Comparison of ENCODE assay signal across 19 cellular contexts in the genomic region with DNA sequence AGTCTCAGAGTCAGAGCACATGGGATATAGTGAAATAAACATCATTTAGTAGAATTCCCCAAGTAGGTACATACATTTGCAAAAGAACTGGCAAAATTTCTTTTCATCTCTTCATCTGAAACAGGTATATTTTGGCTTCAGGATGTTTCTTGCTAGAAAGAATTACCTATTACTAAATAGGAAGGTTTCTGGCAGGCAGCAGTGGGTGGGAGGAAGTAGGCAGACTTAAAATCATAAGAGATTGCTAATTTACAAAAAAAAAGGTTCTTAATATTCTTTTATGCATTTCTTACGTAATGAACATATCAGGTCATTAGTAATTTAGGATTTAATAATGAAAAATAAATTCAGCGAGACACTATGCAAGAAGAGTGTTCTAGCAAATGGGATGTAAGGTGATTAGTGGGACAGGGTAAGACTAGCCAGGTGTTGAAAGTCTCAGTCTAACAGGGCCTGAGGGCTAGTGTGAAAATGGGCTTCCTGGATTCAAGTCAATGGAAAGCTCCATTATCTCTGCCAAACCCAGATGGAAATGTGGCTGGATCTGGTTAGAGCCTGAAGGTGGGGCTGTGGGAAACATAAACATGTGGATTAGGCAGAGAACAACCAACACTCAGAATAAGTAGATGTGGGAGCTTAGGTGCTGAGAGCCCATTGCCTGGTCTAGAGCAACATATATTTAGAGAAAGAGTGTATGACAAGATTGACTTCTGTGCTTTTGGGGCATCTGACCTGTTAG.
"Had no signal": no experiment of that assay in that cellular context is flagged by ENCODE, and none has a peak within 500 bp of the region (broad histone marks: within the 10 kb centered on the region; RNA-seq: fewer than 3 reads in every experiment).

No MANE protein-coding gene starts in this region.

- H3K27ac Mint-ChIP-seq: activated CD4-positive, alpha-beta memory T cell treated with anti-CD3 and anti-CD28 coated beads for 36 hours; activated naive CD4-positive, alpha-beta T cell treated with anti-CD3 and anti-CD28 coated beads, Interleukin-2, amount 50 U/mL, for 24 hours; nephron had no signal

- H3K27ac ChIP-seq: adrenal gland, cardiac muscle cell, dorsolateral prefrontal cortex, skin epidermis, tibial nerve, vagina had no signal

- H3K36me3 ChIP-seq: adrenal gland, cardiac muscle cell, tibial nerve, vagina had no signal

- H3K4me1 Mint-ChIP-seq: activated naive CD4-positive, alpha-beta T cell treated with anti-CD3 and anti-CD28 coated beads, Interleukin-2, amount 50 U/mL, for 24 hours; nephron had no signal

- H3K27me3 ChIP-seq: cardiac muscle cell, dorsolateral prefrontal cortex, tibial nerve, vagina had no signal

- H3K27me3 Mint-ChIP-seq: activated naive CD4-positive, alpha-beta T cell treated with anti-CD3 and anti-CD28 coated beads, Interleukin-2, amount 50 U/mL, for 24 hours had no signal

- ATAC-seq: left ventricle myocardium superior had no signal

- H3K4me1 ChIP-seq: adrenal gland, tibial nerve, vagina had no signal

- H3K36me3 Mint-ChIP-seq: activated CD4-positive, alpha-beta memory T cell treated with anti-CD3 and anti-CD28 coated beads for 36 hours; activated naive CD4-positive, alpha-beta T cell treated with anti-CD3 and anti-CD28 coated beads, Interleukin-2, amount 50 U/mL, for 24 hours had no signal

- H3K4me3 Mint-ChIP-seq: activated CD4-positive, alpha-beta memory T cell treated with anti-CD3 and anti-CD28 coated beads for 36 hours; activated naive CD4-positive, alpha-beta T cell treated with anti-CD3 and anti-CD28 coated beads, Interleukin-2, amount 50 U/mL, for 24 hours; nephron had no signal

- H3K9me3 Mint-ChIP-seq: activated CD4-positive, alpha-beta memory T cell treated with anti-CD3 and anti-CD28 coated beads for 36 hours; activated naive CD4-positive, alpha-beta T cell treated with anti-CD3 and anti-CD28 coated beads, Interleukin-2, amount 50 U/mL, for 24 hours; nephron had no signal

- H3K9me3 ChIP-seq: adrenal gland, tibial nerve, vagina had no signal

- H3K4me3 ChIP-seq: adrenal gland, cardiac muscle cell, dorsolateral prefrontal cortex, skin epidermis, tibial nerve, vagina had no signal

- DNase-seq: activated CD4-positive, alpha-beta memory T cell treated with anti-CD3 and anti-CD28 coated beads for 36 hours; activated effector memory CD4-positive, alpha-beta T cell treated with anti-CD3 and anti-CD28 coated beads, Interleukin-2, amount 50 U/mL, for 16 hours; activated T-cell treated with anti-CD3 and anti-CD28 coated beads, Interleukin-2, amount 50 U/mL, for 48 hours; adrenal gland; dorsolateral prefrontal cortex; kidney glomerular epithelial cell; left ventricle myocardium superior; occipital lobe; stimulated activated CD4-positive, alpha-beta T cell treated with anti-CD3 and anti-CD28 coated beads, Interleukin-15, amount 100 ng/mL, for 24 hours; stimulated activated CD4-positive, alpha-beta T cell treated with anti-CD3 and anti-CD28 coated beads, Interleukin-4, amount 100 ng/mL, for 4 hours; stimulated activated CD8-positive, alpha-beta memory T cell treated with anti-CD3 and anti-CD28 coated beads, Interleukin-4, amount 100 ng/mL, for 48 hours; stimulated activated naive CD4-positive, alpha-beta T cell treated with Interleukin-2 at 50 U/mL for 16 hours; substantia nigra had no signal
